Comparison of ENCODE assay signal across 8 cellular contexts in genomic region chr3:4898454-4899313, GRCh38.
DNase-seq lines count a peak whose midpoint lies in the region; ATAC-seq, FAIRE-seq and TF ChIP-seq lines count a peak whose summit lies in the region.

No MANE protein-coding gene starts in this region.

- CTCF ChIA-PET in MCF 10A (lab: Yijun Ruan, JAX): no interaction called here

- no peak overlapping the region for H3K4me3 ChIP-seq in fibroblast of lung (replicated peaks in 1 of 4; ENCODE audit: control extremely low read depth in 1 of 4, insufficient read depth in 1 of 4, low read depth in 3 of 4, low read length in 4 of 4)

- POLR2A ChIA-PET in MCF 10A (lab: Yijun Ruan, JAX): interaction anchor here (0.7 kb wide), 1 partner anchor 162 kb away, joined by 3 read pairs; no protein-coding TSS in a partner anchor

- no peak overlapping the region for H3K4me3 Mint-ChIP-seq in MCF 10A (ENCODE audit: unreplicated experiment)

- H3K27me3 Mint-ChIP-seq in MCF 10A (ENCODE audit: insufficient read depth, unreplicated experiment): no peaks in the 10 kb centered on the region

- DNase-seq in GM18507 (ENCODE audit: extremely low spot score, insufficient read length, low read depth) (peak; percentile 54), M059J (ENCODE audit: low read depth) (peak; percentile 75), fibroblast of lung (ENCODE audit: low read depth in 2 of 2) (peak; percentile 6 to 62), UCSD-AML1 (lab: John Stamatoyannopoulos, UW; ENCODE audit: unreplicated experiment) (no peak), NCI-H774 (lab: John Stamatoyannopoulos, UW) (no peak), MCF 10A (ENCODE audit: unreplicated experiment) (no peak)
- DNase-seq in effector CD8-positive, alpha-beta T cell (lab: John Stamatoyannopoulos, UW): no peak

- no peaks in the 10 kb centered on the region for H3K9me3 Mint-ChIP-seq in MCF 10A (ENCODE audit: unreplicated experiment)

- no peaks in the 10 kb centered on the region for H4K20me1 ChIP-seq in fibroblast of lung (ENCODE audit: control insufficient read depth, extremely low read depth, insufficient read depth, low read length)

- ATAC-seq in GM21786 (IDR thresholded peaks at IDR 0.05; ENCODE audit: unreplicated experiment): peak; percentile 97

- TF ChIP-seq CTCF in fibroblast of lung (conservative IDR thresholded peaks at IDR 0.05 in 1 of 2, IDR thresholded peaks at IDR 0.05 in 1 of 2; ENCODE audit: low read depth in 1 of 2, low read length in 2 of 2): no peak
- no peak for TF ChIP-seq CTCF in MCF 10A (IDR thresholded peaks at IDR 0.05; ENCODE audit: unreplicated experiment)

- no peak overlapping the region for H2AFZ ChIP-seq in fibroblast of lung (ENCODE audit: low read length)

- H3K4me2 ChIP-seq in fibroblast of lung (ENCODE audit: extremely low read depth, insufficient read depth, low read length): no peak overlapping the region

- H3K27me3 ChIP-seq in fibroblast of lung (ENCODE audit: control insufficient read depth, insufficient read depth, low read length): no peaks in the 10 kb centered on the region

- intact Hi-C loops in MCF 10A (cut with micrococcal nuclease): no loop called here

- no peaks in the 10 kb centered on the region for H3K9me3 ChIP-seq in fibroblast of lung (ENCODE audit: control insufficient read depth, insufficient read depth, low read depth, low read length)

- no peak overlapping the region for H3K27ac ChIP-seq in fibroblast of lung (ENCODE audit: insufficient read depth, low read length)

- H3K27ac Mint-ChIP-seq in MCF 10A (ENCODE audit: low read depth, unreplicated experiment): no peak overlapping the region

- H3K9ac ChIP-seq in fibroblast of lung (ENCODE audit: insufficient read depth, low read length): no peak overlapping the region

- H3K36me3 Mint-ChIP-seq in MCF 10A (ENCODE audit: insufficient read depth, unreplicated experiment): no peaks in the 10 kb centered on the region

- peaks cover 2% of the 10 kb centered on the region for H3K4me1 ChIP-seq in fibroblast of lung (ENCODE audit: control insufficient read depth, extremely low read depth, insufficient read depth, low read length)

- peaks cover 18% of the 10 kb centered on the region for H3K4me1 Mint-ChIP-seq in MCF 10A (ENCODE audit: insufficient read depth, unreplicated experiment)

- no peaks in the 10 kb centered on the region for H3K36me3 ChIP-seq in fibroblast of lung (ENCODE audit: control insufficient read depth, insufficient read depth, low read length)

- no TSS peak for BruUV-seq in MCF 10A (replicated peaks; lab: Mats Ljungman, UMichigan)

- H3K79me2 ChIP-seq in fibroblast of lung (ENCODE audit: control insufficient read depth, insufficient read depth, low read length): no peaks in the 10 kb centered on the region

- peak; percentile 90 for FAIRE-seq in GM18507 (lab: Jason Lieb, UNC)

Comparison
In these comparisons a context has a peak if more than half of its experiments do, and no peak if none do; other contexts are left out.
1. DNase-seq: peak in GM18507 (single experiment), M059J (single experiment) and fibroblast of lung (2 of 2); none in UCSD-AML1 (single experiment), effector CD8-positive, alpha-beta T cell (single experiment), NCI-H774 (single experiment) and MCF 10A (single experiment).